ENCODE assay signal across 1 cellular context in the genomic region with DNA sequence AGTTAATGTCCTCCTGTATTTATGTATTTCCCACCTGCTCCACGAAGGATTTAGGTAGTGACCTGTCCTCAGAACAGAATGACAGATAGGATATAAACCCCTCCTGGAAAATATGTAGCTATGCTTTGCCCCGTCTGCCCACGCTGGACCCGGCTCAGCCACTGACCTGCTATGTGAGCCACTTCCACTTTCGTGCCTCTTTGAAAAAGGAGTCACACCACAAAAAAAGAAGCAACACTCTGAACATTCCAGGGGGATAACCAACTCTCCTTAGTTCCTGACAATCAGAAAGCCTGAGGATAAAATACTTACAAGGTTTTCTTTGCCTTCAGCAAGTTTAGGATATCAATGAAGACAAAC.
TF ChIP-seq lines count a peak whose summit lies in the region.

No MANE protein-coding gene starts in this region.

TF ChIP-seq in IMR-90, 13 proteins besides CTCF, POLR2A, EP300 and RAD21 (continued from another document):
- TF ChIP-seq, protein P1, sequence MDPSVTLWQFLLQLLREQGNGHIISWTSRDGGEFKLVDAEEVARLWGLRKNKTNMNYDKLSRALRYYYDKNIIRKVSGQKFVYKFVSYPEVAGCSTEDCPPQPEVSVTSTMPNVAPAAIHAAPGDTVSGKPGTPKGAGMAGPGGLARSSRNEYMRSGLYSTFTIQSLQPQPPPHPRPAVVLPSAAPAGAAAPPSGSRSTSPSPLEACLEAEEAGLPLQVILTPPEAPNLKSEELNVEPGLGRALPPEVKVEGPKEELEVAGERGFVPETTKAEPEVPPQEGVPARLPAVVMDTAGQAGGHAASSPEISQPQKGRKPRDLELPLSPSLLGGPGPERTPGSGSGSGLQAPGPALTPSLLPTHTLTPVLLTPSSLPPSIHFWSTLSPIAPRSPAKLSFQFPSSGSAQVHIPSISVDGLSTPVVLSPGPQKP (IDR thresholded peaks at IDR 0.05; ENCODE audit: borderline replicate concordance, low read depth, low read length): no peak
- no peak for TF ChIP-seq NFE2L2 (IDR thresholded peaks at IDR 0.05; ENCODE audit: low read depth, low read length)
- TF ChIP-seq RCOR1 (IDR thresholded peaks at IDR 0.05; ENCODE audit: insufficient replicate concordance, low read length): no peak
- TF ChIP-seq, protein P2, sequence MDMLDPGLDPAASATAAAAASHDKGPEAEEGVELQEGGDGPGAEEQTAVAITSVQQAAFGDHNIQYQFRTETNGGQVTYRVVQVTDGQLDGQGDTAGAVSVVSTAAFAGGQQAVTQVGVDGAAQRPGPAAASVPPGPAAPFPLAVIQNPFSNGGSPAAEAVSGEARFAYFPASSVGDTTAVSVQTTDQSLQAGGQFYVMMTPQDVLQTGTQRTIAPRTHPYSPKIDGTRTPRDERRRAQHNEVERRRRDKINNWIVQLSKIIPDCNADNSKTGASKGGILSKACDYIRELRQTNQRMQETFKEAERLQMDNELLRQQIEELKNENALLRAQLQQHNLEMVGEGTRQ (IDR thresholded peaks at IDR 0.05; ENCODE audit: low read depth, low read length): no peak
- no peak for TF ChIP-seq CEBPB (IDR thresholded peaks at IDR 0.05; ENCODE audit: low read depth, low read length)
